ENCODE assay signal across 22 cellular contexts in the genomic region with DNA sequence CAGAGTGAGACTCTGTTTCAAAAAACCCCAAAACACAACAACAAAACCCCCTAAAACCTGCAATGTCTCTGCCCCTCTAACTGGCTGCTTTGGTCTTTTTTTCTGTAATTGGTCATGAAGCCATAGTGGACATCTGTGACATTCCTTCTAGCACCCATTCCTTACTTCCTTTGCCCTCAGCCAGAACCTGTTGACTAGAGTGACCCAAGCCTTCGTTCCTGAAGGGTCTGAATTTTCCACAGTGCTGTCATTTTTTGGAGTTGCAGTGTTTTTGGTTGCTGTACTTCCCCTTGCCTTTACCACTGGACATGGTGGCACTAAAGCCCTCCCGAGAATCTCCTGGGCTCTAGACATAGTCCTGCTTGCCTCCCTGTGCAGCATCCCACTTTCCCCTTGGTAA.
"Had no signal": no experiment of that assay in that cellular context is flagged by ENCODE, and none has a peak within 500 bp of the region (broad histone marks: within the 10 kb centered on the region; RNA-seq: fewer than 3 reads in every experiment).

No MANE protein-coding gene starts in this region.

- H3K4me2 ChIP-seq: hepatocyte had no signal

- H3K27me3 ChIP-seq: body of pancreas, hepatocyte, tibial nerve, vagina had no signal

- H3K27ac Mint-ChIP-seq: activated naive CD8-positive, alpha-beta T cell; endodermal cell; mesothelial cell of epicardium; T-cell had no signal

- H3K27me3 Mint-ChIP-seq: activated naive CD8-positive, alpha-beta T cell; T-cell had no signal

- H3K79me2 ChIP-seq: hepatocyte had no signal

- H3K9me3 ChIP-seq: body of pancreas, lower lobe of right lung, tibial nerve, vagina had no signal

- H3K9me3 Mint-ChIP-seq: endodermal cell, mesothelial cell of epicardium, nephron, T-cell had no signal

- H2AFZ ChIP-seq: hepatocyte had no signal

- ATAC-seq: activated CD8-positive, alpha-beta T cell treated with anti-CD3 and anti-CD28 coated beads, Interleukin-2, amount 10 ng/mL, durations not matched to agents 7 days and 5 days; body of pancreas; lower lobe of right lung; stimulated activated naive CD8-positive, alpha-beta T cell treated with anti-CD3 and anti-CD28 coated beads, Interleukin-15, Interleukin-2, amounts not matched to agents 100 U/mL and 50 U/mL, for 24 hours; T-cell had no signal

- H3K4me1 Mint-ChIP-seq: endodermal cell had no signal

- H3K27ac ChIP-seq: body of pancreas, epithelial cell of prostate, hepatocyte, lower lobe of right lung, tibial nerve, vagina had no signal

- H3K4me3 ChIP-seq: body of pancreas, hepatocyte, lower lobe of right lung, tibial nerve, vagina had no signal

- H3K4me3 Mint-ChIP-seq: activated CD8-positive, alpha-beta T cell treated with anti-CD3 and anti-CD28 coated beads, Interleukin-2, amount 10 ng/mL, durations not matched to agents 7 days and 5 days; activated naive CD8-positive, alpha-beta T cell; endodermal cell; mesothelial cell of epicardium; nephron; T-cell had no signal

- DNase-seq: activated CD4-positive, alpha-beta T cell treated with anti-CD3 and anti-CD28 coated beads for 48 hours; activated CD4-positive, CD25-positive, alpha-beta regulatory T cell; activated CD8-positive, alpha-beta T cell treated with anti-CD3 and anti-CD28 coated beads, Interleukin-2, amount 10 ng/mL, durations not matched to agents 7 days and 5 days; activated gamma-delta T cell; activated T-cell treated with anti-CD3 and anti-CD28 coated beads, Interleukin-2, amount 50 U/mL, for 48 hours; body of pancreas; central memory CD4-positive, alpha-beta T cell; endodermal cell; foreskin fibroblast; lower lobe of right lung; nucleus accumbens; stimulated activated CD4-positive, alpha-beta T cell treated with anti-CD3 and anti-CD28 coated beads, Interleukin-2, amount 100 ng/mL, for 24 hours; stimulated activated naive CD8-positive, alpha-beta T cell treated with anti-CD3 and anti-CD28 coated beads, Interleukin-15, Interleukin-2, amounts not matched to agents 100 U/mL and 50 U/mL, for 24 hours; substantia nigra; T-cell had no signal

- H3K4me1 ChIP-seq: body of pancreas, lower lobe of right lung, vagina had no signal
